In the genomic region with DNA sequence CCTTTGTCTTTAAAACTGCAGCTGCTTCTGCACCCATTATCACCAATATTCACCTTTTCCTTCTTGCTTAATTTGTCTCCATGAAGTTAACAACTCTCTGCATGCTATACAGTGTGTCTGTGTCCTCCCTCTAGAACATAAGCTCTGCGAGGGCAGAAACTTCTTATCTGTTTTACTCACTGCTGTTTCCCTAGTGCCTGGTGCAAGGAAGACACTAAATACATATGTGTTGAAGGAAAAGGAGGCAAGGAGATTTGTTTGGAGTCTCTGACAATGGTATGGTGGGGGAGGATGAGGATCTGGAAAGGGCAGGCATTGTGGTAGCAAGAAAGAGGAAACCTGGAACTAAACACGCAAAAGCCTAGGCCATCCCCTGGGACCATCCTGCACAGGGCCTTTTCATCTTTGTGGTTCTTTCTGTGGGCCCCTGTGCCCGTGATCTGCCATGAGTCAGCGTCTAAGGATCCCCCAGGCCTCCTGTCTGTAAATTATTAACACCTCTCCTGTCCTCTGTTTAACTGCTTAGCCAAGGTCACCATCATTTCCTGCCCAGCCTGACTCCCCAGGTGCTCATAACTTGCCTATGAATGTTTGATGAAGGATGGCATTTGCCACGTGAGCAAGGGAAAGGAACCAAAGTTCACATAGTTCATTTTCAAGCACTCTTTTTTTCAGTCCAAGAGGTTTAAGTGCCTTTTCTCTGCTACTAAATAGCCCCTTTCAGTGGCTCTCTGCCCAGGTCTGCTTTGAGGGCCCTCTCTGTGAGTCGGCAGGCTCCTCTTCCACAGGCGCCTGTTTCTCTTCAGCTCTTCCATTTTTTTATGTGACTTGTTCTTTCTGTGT, we compare ENCODE assay signal across 7 cellular contexts.
DNase-seq lines count a peak whose midpoint lies in the region; ATAC-seq and TF ChIP-seq lines count a peak whose summit lies in the region.

No MANE protein-coding gene starts in this region.

- H3K4me3 ChIP-seq in trophoblast cell (ENCODE audit: low read depth, low read length) (no peak overlapping the region), dorsolateral prefrontal cortex (no peak overlapping the region)

- H3K14ac ChIP-seq in trophoblast cell (ENCODE audit: low read length) = no peak overlapping the region

- H3K79me1 ChIP-seq in trophoblast cell (ENCODE audit: low read length) = peaks cover 35% of the 10 kb centered on the region

- H3K9ac ChIP-seq in trophoblast cell (ENCODE audit: low read length) = no peak overlapping the region

- H3K27ac ChIP-seq in trophoblast cell (ENCODE audit: low read depth, low read length) (peak overlapping the region; percentile 53), dorsolateral prefrontal cortex (peak overlapping the region in 7 of 59 donors; percentile 9 to 42 (median 15))

- H4K8ac ChIP-seq in trophoblast cell (ENCODE audit: low read depth, low read length) = no peak overlapping the region

- H2BK12ac ChIP-seq in trophoblast cell (ENCODE audit: low read length) = no peak overlapping the region

- peak; percentile 84 for ATAC-seq in GM19397 (IDR thresholded peaks at IDR 0.05; ENCODE audit: unreplicated experiment)
- ATAC-seq in HG03159 (IDR thresholded peaks at IDR 0.05; ENCODE audit: unreplicated experiment) = peak; percentile 91

- H2AFZ ChIP-seq in trophoblast cell (ENCODE audit: insufficient read depth, low read length, poor library complexity) = no peak overlapping the region

- H3K4me2 ChIP-seq in trophoblast cell (ENCODE audit: low read length) = no peak overlapping the region

- H3K4me1 ChIP-seq in trophoblast cell (ENCODE audit: control insufficient read depth in 1 of 2, insufficient read depth in 2 of 2, low read length in 2 of 2) = peaks cover 43 to 51% of the 10 kb centered on the region in 2 experiments

- no peaks in the 10 kb centered on the region for H3K79me2 ChIP-seq in trophoblast cell (ENCODE audit: control insufficient read depth, insufficient read depth, low read length, poor library complexity)

- H3K18ac ChIP-seq in trophoblast cell (ENCODE audit: low read length) = no peak overlapping the region

- DNase-seq in UCSD-AML1 (lab: John Stamatoyannopoulos, UW; ENCODE audit: unreplicated experiment) (peak; percentile 23), trophoblast cell (peak in 1 of 2 donors; percentile 25), T-helper 2 cell (no peak), dorsolateral prefrontal cortex (no peak)
- no peak for DNase-seq in stimulated activated CD4-positive, alpha-beta T cell treated with anti-CD3 and anti-CD28 coated beads, Interleukin-1b, Interleukin-23, amount 100 ng/mL, for 48 hours

- H2BK5ac ChIP-seq in trophoblast cell (ENCODE audit: low read depth, low read length, poor library complexity) = peak overlapping the region; percentile 83

- TF ChIP-seq CTCF in dorsolateral prefrontal cortex (IDR thresholded peaks at IDR 0.05 in 54 of 56, conservative IDR thresholded peaks at IDR 0.05 in 2 of 56; ENCODE audit: low read depth in 1 of 56, partially characterized antibody in 56 of 56) = no peak

- H3K27me3 ChIP-seq in trophoblast cell (ENCODE audit: insufficient read depth, low read length) (no peaks in the 10 kb centered on the region), dorsolateral prefrontal cortex (peaks cover 0 to 3% (median 0%) of the 10 kb centered on the region in 45 donors)

- peak overlapping the region; percentile 80 for H4K91ac ChIP-seq in trophoblast cell (ENCODE audit: low read depth, low read length)

- no peak overlapping the region for H3K23ac ChIP-seq in trophoblast cell (ENCODE audit: low read length)

- no CpG with 5 or more reads among the region's 7 CpGs for WGBS in trophoblast cell (ENCODE audit: extremely low coverage, insufficient coverage, insufficient read length)

- no peak overlapping the region for H3K4ac ChIP-seq in trophoblast cell (ENCODE audit: low read depth, low read length)

- H2AK5ac ChIP-seq in trophoblast cell (ENCODE audit: low read length) = no peak overlapping the region

- H4K12ac ChIP-seq in trophoblast cell (ENCODE audit: low read depth, low read length) = no peak overlapping the region

- no peaks in the 10 kb centered on the region for H3K9me3 ChIP-seq in trophoblast cell (ENCODE audit: insufficient read depth, low read depth, low read length)

- intact Hi-C loops in dorsolateral prefrontal cortex (cut with DNase I) = no loop called here

- no peak overlapping the region for H2BK120ac ChIP-seq in trophoblast cell (ENCODE audit: insufficient read depth, low read length, poor library complexity)

- H3K36me3 ChIP-seq in trophoblast cell (ENCODE audit: control insufficient read depth in 1 of 2, insufficient read depth in 2 of 2, low read length in 2 of 2) = no peaks in the 10 kb centered on the region
